ENCODE assay signal across 29 cellular contexts in the genomic region with DNA sequence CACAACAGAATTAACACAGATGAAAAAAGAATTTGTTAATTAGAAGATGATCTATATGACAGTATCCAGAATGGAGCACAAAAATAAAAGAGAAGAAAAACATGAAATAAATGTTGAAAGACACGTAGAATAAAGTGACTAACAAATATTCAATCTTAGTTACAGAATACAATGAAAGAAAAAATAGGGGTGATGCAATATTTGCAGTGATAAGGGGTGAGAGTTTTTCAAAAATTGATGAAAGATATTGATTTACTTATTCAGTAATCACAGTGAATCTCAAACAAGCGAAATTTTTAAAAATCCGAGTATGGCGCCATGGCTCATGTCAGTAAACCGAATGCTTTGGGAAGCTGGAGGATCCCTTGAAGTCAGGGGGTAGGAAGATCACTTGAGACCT. TPM values are rescaled to one million over a fixed set of nuclear protein-coding genes. Genes with fewer than 3 reads are reported as not detected.
"Had no signal": no experiment of that assay in that cellular context is flagged by ENCODE, and none has a peak within 500 bp of the region (broad histone marks: within the 10 kb centered on the region; RNA-seq: fewer than 3 reads in every experiment).

No MANE protein-coding gene starts in this region.

- H3K4me1 ChIP-seq: stomach, suprapubic skin, testis, thyroid gland, tibial artery, tibial nerve, transverse colon, upper lobe of left lung, upper lobe of right lung, uterus, vagina had no signal

- H3K27me3 ChIP-seq: testis, thyroid gland, upper lobe of left lung, vagina had no signal

- H3K36me3 ChIP-seq: stomach, suprapubic skin, thoracic aorta, thyroid gland, tibial artery, tibial nerve, transverse colon, upper lobe of left lung, upper lobe of right lung, uterus, vagina had no signal

- H3K9me3 ChIP-seq: stomach, suprapubic skin, testis, thoracic aorta, thyroid gland, tibial artery, tibial nerve, transverse colon, upper lobe of left lung, upper lobe of right lung, uterus, vagina had no signal

- H3K4me3 ChIP-seq: stomach, suprapubic skin, testis, thoracic aorta, thyroid gland, tibial artery, tibial nerve, transverse colon, upper lobe of left lung, upper lobe of right lung, uterus, vagina had no signal

- ATAC-seq: stimulated activated effector memory CD8-positive, alpha-beta T cell treated with anti-CD3 and anti-CD28 coated beads, Interleukin-12 subunit alpha, Interleukin-12 subunit beta, amount 100 ng/mL, for 72 hours; stimulated activated memory B cell treated with anti-CD40 and anti-IgM and Interleukin-4, amounts not matched to agents 10 μg/mL and 1 μg/mL and 100 μg/mL, for 72 hours; stimulated activated naive B cell treated with anti-CD40 and anti-IgM and Interleukin-4, amounts not matched to agents 10 μg/mL and 1 μg/mL and 100 μg/mL, for 72 hours; stimulated activated naive CD8-positive, alpha-beta T cell treated with anti-CD3 and anti-CD28 coated beads, Interleukin-15, amount 100 ng/mL, for 72 hours; stimulated activated naive CD8-positive, alpha-beta T cell treated with anti-CD3 and anti-CD28 coated beads, Interleukin-15, Interleukin-2, amounts not matched to agents 100 U/mL and 50 U/mL, for 24 hours; upper lobe of right lung had no signal

- DNase-seq: stimulated activated CD4-positive, alpha-beta T cell treated with anti-CD3 and anti-CD28 coated beads, Interleukin-2, amount 100 ng/mL, for 48 hours; stimulated activated CD4-positive, alpha-beta T cell treated with anti-CD3 and anti-CD28 coated beads, Interleukin-4, amount 100 ng/mL, for 1 hour; stimulated activated CD4-positive, alpha-beta T cell treated with anti-CD3 and anti-CD28 coated beads, Interleukin-4, amount 100 ng/mL, for 24 hours; stimulated activated CD4-positive, alpha-beta T cell treated with anti-CD3 and anti-CD28 coated beads, Interleukin-4, amount 100 ng/mL, for 4 hours; stimulated activated CD8-positive, alpha-beta memory T cell treated with anti-CD3 and anti-CD28 coated beads, Interleukin-4, amount 100 ng/mL, for 48 hours; stimulated activated naive B cell treated with anti-CD40 and anti-IgM and Interleukin-4, amounts not matched to agents 10 μg/mL and 1 μg/mL and 100 μg/mL, for 72 hours; stimulated activated naive CD4-positive, alpha-beta T cell; stimulated activated naive CD4-positive, alpha-beta T cell treated with Interleukin-2 at 50 U/mL for 16 hours; stimulated activated naive CD8-positive, alpha-beta T cell treated with anti-CD3 and anti-CD28 coated beads, Interleukin-15, amount 100 ng/mL, for 72 hours; stimulated activated naive CD8-positive, alpha-beta T cell treated with anti-CD3 and anti-CD28 coated beads, Interleukin-15, Interleukin-2, amounts not matched to agents 100 U/mL and 50 U/mL, for 24 hours; stomach; substantia nigra; testis; thyroid gland; tibial artery; transverse colon; trophoblast cell; upper lobe of left lung; upper lobe of right lung; uterus had no signal

- H3K27ac ChIP-seq: stomach, suprapubic skin, testis, thoracic aorta, thyroid gland, tibial artery, tibial nerve, transverse colon, upper lobe of left lung, upper lobe of right lung, uterus, vagina had no signal

- FAIRE-seq: urothelium cell line had no signal

RNA-seq across cellular contexts. Expression of a gene that starts 39.9 kb away (rescaled TPM):
- total RNA-seq: upper lobe of right lung, ureter had no signal
- polyA plus RNA-seq: urinary bladder had no signal
